ENCODE assay signal across 15 cellular contexts in genomic region chr4:79869597-79870336, GRCh38.
"Had no signal": no experiment of that assay in that cellular context is flagged by ENCODE, and none has a peak within 500 bp of the region (broad histone marks: within the 10 kb centered on the region; RNA-seq: fewer than 3 reads in every experiment).

No MANE protein-coding gene starts in this region.

- DNase-seq: activated CD4-positive, alpha-beta T cell treated with anti-CD3 and anti-CD28 coated beads, Interleukin-2, amount 10 ng/mL, durations not matched to agents 24 days and 14 days; activated CD8-positive, alpha-beta memory T cell treated with anti-CD3 and anti-CD28 coated beads, Interleukin-2, amount 10 ng/mL, durations not matched to agents 7 days and 5 days; activated CD8-positive, alpha-beta T cell treated with anti-CD3 and anti-CD28 coated beads for 36 hours; activated gamma-delta T cell; activated T-cell treated with anti-CD3 and anti-CD28 coated beads for 4 hours; aorta; heart left ventricle; midbrain; retina; sigmoid colon; stimulated activated CD4-positive, alpha-beta T cell treated with anti-CD3 and anti-CD28 coated beads, Interleukin-15, amount 100 ng/mL, for 24 hours; stomach had no signal

- ATAC-seq: activated CD4-positive, CD25-positive, alpha-beta regulatory T cell treated with anti-CD3 and anti-CD28 coated beads, Interleukin-2, amount 50 U/mL, for 24 hours; activated CD8-positive, alpha-beta memory T cell treated with anti-CD3 and anti-CD28 coated beads, Interleukin-2, amount 10 ng/mL, durations not matched to agents 7 days and 5 days; activated CD8-positive, alpha-beta T cell treated with anti-CD3 and anti-CD28 coated beads for 36 hours; heart left ventricle; natural killer cell treated with Interleukin-12 subunit alpha and Interleukin-12 subunit beta and Interleukin-15 and Interleukin-18, amount 100 ng/mL, for 72 hours; stimulated activated memory B cell treated with anti-CD40 and anti-IgM and Interleukin-4, amounts not matched to agents 10 μg/mL and 1 μg/mL and 100 μg/mL, for 72 hours had no signal
